In the genomic region with DNA sequence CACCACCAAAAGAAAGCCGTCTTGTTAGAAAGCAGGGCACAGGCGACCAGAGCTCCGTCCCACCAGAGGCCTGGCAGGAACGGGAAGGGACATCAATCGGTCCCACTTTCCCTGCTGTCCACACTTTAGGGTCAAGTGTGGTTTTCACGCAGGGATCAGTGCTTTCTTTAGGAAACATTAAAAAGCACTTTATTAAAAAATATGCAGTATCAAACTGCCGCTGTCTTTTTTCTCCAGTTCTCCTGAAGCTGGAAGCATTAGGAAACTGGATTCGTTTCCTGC, we compare ENCODE assay signal across 9 cellular contexts. TPM values are rescaled to one million over a fixed set of nuclear protein-coding genes. Genes with fewer than 3 reads are reported as not detected.
DNase-seq lines count a peak whose midpoint lies in the region; ATAC-seq and TF ChIP-seq lines count a peak whose summit lies in the region.
"Had no signal": no experiment of that assay in that cellular context is flagged by ENCODE, and none has a peak within 500 bp of the region (broad histone marks: within the 10 kb centered on the region; RNA-seq: fewer than 3 reads in every experiment).

No MANE protein-coding gene starts in this region.

- H2BK15ac ChIP-seq in mesenchymal stem cell (ENCODE audit: low read depth, poor library complexity, severe bottlenecking) = no peak overlapping the region

- H3K27ac ChIP-seq in brain microvascular endothelial cell (no peak overlapping the region), mesenchymal stem cell (ENCODE audit: low read length, poor library complexity, severe bottlenecking) (no peak overlapping the region), transverse colon (peak overlapping the region; percentile 48 to 72 (median 59))

- H3K36me3 ChIP-seq in brain microvascular endothelial cell (replicated peaks) (no peaks in the 10 kb centered on the region), mesenchymal stem cell (ENCODE audit: control insufficient read depth in 1 of 2, insufficient read depth in 2 of 2, low read depth in 1 of 2, low read length in 2 of 2) (no peaks in the 10 kb centered on the region), transverse colon (no peaks in the 10 kb centered on the region)

- H3K36me3 Mint-ChIP-seq in activated T-cell treated with anti-CD3 and anti-CD28 coated beads, Interleukin-2, amount 50 U/mL, for 72 hours (ENCODE audit: insufficient read depth in 2 of 2) = peaks cover under 1 to 6% of the 10 kb centered on the region in 2 donors

- no peak for ATAC-seq in activated T-cell treated with anti-CD3 and anti-CD28 coated beads, Interleukin-2, amount 50 U/mL, for 72 hours (replicated peaks in 1 of 2)
- ATAC-seq in GM18498 (IDR thresholded peaks at IDR 0.05; ENCODE audit: unreplicated experiment) = no peak
- ATAC-seq in HG03520 (IDR thresholded peaks at IDR 0.05; ENCODE audit: unreplicated experiment) = no peak

- peak overlapping the region; percentile 86 to 93 for H3K4me3 Mint-ChIP-seq in activated T-cell treated with anti-CD3 and anti-CD28 coated beads, Interleukin-2, amount 50 U/mL, for 72 hours

- H3K18ac ChIP-seq in mesenchymal stem cell (ENCODE audit: low read depth in 1 of 2, low read length in 2 of 2) = no peak overlapping the region

- H2AFZ ChIP-seq in mesenchymal stem cell (ENCODE audit: low read depth, low read length) = no peak overlapping the region

- peak overlapping the region; percentile 25 for H3K27ac Mint-ChIP-seq in activated T-cell treated with anti-CD3 and anti-CD28 coated beads, Interleukin-2, amount 50 U/mL, for 72 hours

- no peak overlapping the region for H4K91ac ChIP-seq in mesenchymal stem cell (ENCODE audit: low read length)

- no peak overlapping the region for H3K14ac ChIP-seq in mesenchymal stem cell (ENCODE audit: low read length in 2 of 2)

- H3K4me2 ChIP-seq in mesenchymal stem cell (ENCODE audit: low read length, poor library complexity, severe bottlenecking) = peak overlapping the region; percentile 99

- intact Hi-C loops in transverse colon (cut with DNase I; ENCODE audit: low total_unique reads) = no loop called here

- peaks cover 12% of the 10 kb centered on the region for H3K4me1 ChIP-seq in mesenchymal stem cell (ENCODE audit: control insufficient read depth, insufficient read depth, low read depth, low read length)
- H3K4me1 ChIP-seq in transverse colon = peaks cover 6 to 17% (median 12%) of the 10 kb centered on the region in 4 donors

- H3K4me1 Mint-ChIP-seq in activated T-cell treated with anti-CD3 and anti-CD28 coated beads, Interleukin-2, amount 50 U/mL, for 72 hours (ENCODE audit: low read depth) = peaks cover 66% of the 10 kb centered on the region

- H3K9me3 ChIP-seq in mesenchymal stem cell (ENCODE audit: control insufficient read depth, low read length) (no peaks in the 10 kb centered on the region), transverse colon (no peaks in the 10 kb centered on the region)

- peak overlapping the region; percentile 38 for H3K9ac ChIP-seq in mesenchymal stem cell (ENCODE audit: low read length)

- no peak overlapping the region for H3K23ac ChIP-seq in mesenchymal stem cell (ENCODE audit: low read length in 2 of 2)

- WGBS in mesenchymal stem cell = 34% methylated on average over 8 of the region's 8 CpGs
- WGBS in transverse colon (ENCODE audit: low coverage in 1 of 2), 2 donors = 53% methylated on average over 8 of the region's 8 CpGs; no CpG with 5 or more reads in 1 of the 2 donors

- no peak overlapping the region for H3K4ac ChIP-seq in mesenchymal stem cell (ENCODE audit: low read depth in 1 of 2, low read length in 2 of 2)

- no peak for TF ChIP-seq EP300 in transverse colon (IDR thresholded peaks at IDR 0.05; ENCODE audit: low read depth)

- no peak for TF ChIP-seq POLR2A in transverse colon (IDR thresholded peaks at IDR 0.05)

- no peak overlapping the region for H2BK5ac ChIP-seq in mesenchymal stem cell (ENCODE audit: low read depth, low read length, poor library complexity, severe bottlenecking)

- H3K27me3 ChIP-seq in brain microvascular endothelial cell (replicated peaks) (peaks cover 11% of the 10 kb centered on the region), mesenchymal stem cell (ENCODE audit: control insufficient read depth in 1 of 2, insufficient read depth in 1 of 2, low read length in 2 of 2) (peaks cover 27 to 30% of the 10 kb centered on the region in 2 experiments), transverse colon (peaks cover 22% of the 10 kb centered on the region)

- TF ChIP-seq CTCF in brain microvascular endothelial cell (IDR thresholded peaks at IDR 0.05; ENCODE audit: low read depth, low read length, missing control alignments) = no peak
- no peak for TF ChIP-seq CTCF in transverse colon (IDR thresholded peaks at IDR 0.05)

- in situ Hi-C loops in brain microvascular endothelial cell (cut with HindIII; ENCODE audit: low pct_ligation_motif_present, low sequenced_read_pairs) = no loop called here
- in situ Hi-C loops in transverse colon (cut with MboI; ENCODE audit: low pct_ligation_motif_present in 1 of 4, low pct_unique_long_range_greater_than_20kb in 1 of 4, low sequenced_read_pairs in 3 of 4) = no loop called here

- no peak overlapping the region for H4K8ac ChIP-seq in mesenchymal stem cell (ENCODE audit: low read length)

- H3K4me3 ChIP-seq in brain microvascular endothelial cell (ENCODE audit: low read depth, low read length) (peak overlapping the region; percentile 49), mesenchymal stem cell (ENCODE audit: insufficient read depth in 1 of 2, low read depth in 1 of 2, low read length in 2 of 2) (peak overlapping the region in 1 of 2 experiments; percentile 74), transverse colon (peak overlapping the region; percentile 29 to 54 (median 50))

- peaks cover under 1 to 2% of the 10 kb centered on the region in 2 donors for H3K9me3 Mint-ChIP-seq in activated T-cell treated with anti-CD3 and anti-CD28 coated beads, Interleukin-2, amount 50 U/mL, for 72 hours

- H3K27me3 Mint-ChIP-seq in activated T-cell treated with anti-CD3 and anti-CD28 coated beads, Interleukin-2, amount 50 U/mL, for 72 hours (ENCODE audit: low read depth) = no peaks in the 10 kb centered on the region

- no peak overlapping the region for H2AK5ac ChIP-seq in mesenchymal stem cell (ENCODE audit: low read length, severe bottlenecking)

- DNase-seq in activated T-cell treated with anti-CD3 and anti-CD28 coated beads, Interleukin-2, amount 50 U/mL, for 72 hours = no peak
- no peak for DNase-seq in activated T-cell treated with anti-CD3 and anti-CD28 coated beads, Interleukin-2, amount 50 U/mL, for 48 hours
- no peak for DNase-seq in brain microvascular endothelial cell
- no peak for DNase-seq in mesenchymal stem cell
- DNase-seq in transverse colon = no peak
- DNase-seq in NCI-H187 (lab: John Stamatoyannopoulos, UW) = no peak

- H2BK12ac ChIP-seq in mesenchymal stem cell (ENCODE audit: low read length in 2 of 2) = no peak overlapping the region

- no peaks in the 10 kb centered on the region for H3K79me1 ChIP-seq in mesenchymal stem cell (replicated peaks; ENCODE audit: low read length, poor library complexity, severe bottlenecking)

- H2BK120ac ChIP-seq in mesenchymal stem cell (ENCODE audit: low read depth, low read length) = no peak overlapping the region

RNA-seq across cellular contexts. Expression of a gene that starts 0.4 kb away (rescaled TPM):
- total RNA-seq in activated T-cell treated with anti-CD3 and anti-CD28 coated beads, Interleukin-2, amount 50 U/mL, for 72 hours = 10 to 100 TPM; 11.8 to 19.2 TPM
- polyA plus RNA-seq in mesenchymal stem cell (2013, experiment 1 of 2) = 0.12 TPM
- 0.15 TPM for polyA plus RNA-seq in mesenchymal stem cell (2013, experiment 2 of 2)
- 10 to 100 TPM in 3 of 4 donors, 1 to 10 TPM in 1; 2.6 to 37.4 (median 12.7) TPM for total RNA-seq in transverse colon
- total RNA-seq: SK-MEL-5 had no signal

RNA-seq across cellular contexts. Expression of a gene that starts 43.7 kb away (rescaled TPM):
- total RNA-seq in activated T-cell treated with anti-CD3 and anti-CD28 coated beads, Interleukin-2, amount 50 U/mL, for 72 hours = not detected
- not detected for polyA plus RNA-seq in mesenchymal stem cell (2013, experiment 1 of 2)
- polyA plus RNA-seq in mesenchymal stem cell (2013, experiment 2 of 2) = not detected
- total RNA-seq in transverse colon = 10 to 100 TPM in 3 of 4 donors, 1 to 10 TPM in 1; 4.4 to 29.2 (median 27.3) TPM

Comparison
In these comparisons a context has a peak if more than half of its experiments do, and no peak if none do; other contexts are left out.
1. H3K27ac ChIP-seq: peak in transverse colon (4 of 4); none in brain microvascular endothelial cell (single experiment) and mesenchymal stem cell (single experiment).
2. RNA of a gene that starts 43.7 kb away (total RNA-seq): 4.4 to 29.2 TPM in transverse colon; not detected in activated T-cell treated with anti-CD3 and anti-CD28 coated beads, Interleukin-2, amount 50 U/mL, for 72 hours; every median in the first group is over 4 times any median in the second.